In the genomic region with DNA sequence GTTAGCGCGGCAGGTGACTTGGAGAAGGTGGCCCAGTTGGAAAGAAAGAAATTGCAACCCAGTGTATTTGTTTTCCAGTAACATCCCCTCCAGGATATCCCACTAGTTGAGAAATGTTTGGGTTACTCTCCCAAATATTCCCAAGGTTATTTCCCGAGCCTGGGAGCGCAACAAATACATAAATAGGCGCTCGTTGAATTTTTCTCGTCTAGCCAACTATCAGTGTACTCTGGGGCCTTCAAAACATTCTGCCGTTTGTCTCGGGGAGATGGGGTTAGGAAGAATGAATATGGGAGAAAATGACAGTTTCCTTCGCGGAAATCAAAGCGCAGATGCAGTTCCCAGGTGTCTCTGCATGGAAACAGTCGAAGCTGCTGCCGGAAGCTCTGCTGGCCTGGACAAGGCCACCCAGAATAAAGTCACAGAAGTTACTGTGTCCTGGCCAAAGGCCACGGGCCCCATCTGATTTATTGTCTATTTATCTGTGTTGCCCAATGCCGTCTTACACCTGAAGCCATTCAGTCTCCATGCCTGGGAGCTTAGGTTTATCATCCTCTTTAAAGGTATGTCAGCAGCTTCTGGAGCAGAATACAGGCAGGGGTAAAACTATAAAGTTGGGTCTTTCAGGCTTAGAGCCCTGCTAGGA, we compare ENCODE assay signal across 9 cellular contexts. TPM values are rescaled to one million over a fixed set of nuclear protein-coding genes. Genes with fewer than 3 reads are reported as not detected.
A peak's percentile ranks its signal among the peaks of the same experiment; 100 is the strongest.
DNase-seq lines count a peak whose midpoint lies in the region; ATAC-seq and TF ChIP-seq lines count a peak whose summit lies in the region.
"Had no signal": no experiment of that assay in that cellular context is flagged by ENCODE, and none has a peak within 500 bp of the region (broad histone marks: within the 10 kb centered on the region; RNA-seq: fewer than 3 reads in every experiment).

No MANE protein-coding gene starts in this region.

- WGBS in right cardiac atrium, result 55% methylated on average over 16 of the region's 16 CpGs
- WGBS in psoas muscle, 3 donors, result 44 to 53% (median 47%) methylated on average over 16 of the region's 16 CpGs

- H3K27ac ChIP-seq in right cardiac atrium (ENCODE audit: low read length) (no peak overlapping the region), psoas muscle (no peak overlapping the region)

- H3K36me3 Mint-ChIP-seq in T-helper 17 cell (ENCODE audit: low read depth), result peaks cover 2% of the 10 kb centered on the region

- peak overlapping the region; percentile 87 for H3K4me3 Mint-ChIP-seq in T-helper 17 cell

- no peaks in the 10 kb centered on the region for H3K4me1 ChIP-seq in right cardiac atrium (ENCODE audit: control insufficient read depth, insufficient read depth, low read length)
- H3K4me1 ChIP-seq in psoas muscle, result no peaks in the 10 kb centered on the region

- TF ChIP-seq CTCF in psoas muscle (IDR thresholded peaks at IDR 0.05), result no peak

- peaks cover 26% of the 10 kb centered on the region for H3K27me3 ChIP-seq in H7 (ENCODE audit: control insufficient read depth, insufficient read depth, low read length)
- no peaks in the 10 kb centered on the region for H3K27me3 ChIP-seq in right cardiac atrium (ENCODE audit: control insufficient read depth, insufficient read depth)
- H3K27me3 ChIP-seq in psoas muscle (ENCODE audit: insufficient read depth in 3 of 3, low read length in 2 of 3), result peaks cover 0 to 2% (median 0%) of the 10 kb centered on the region in 3 donors

- H3K27me3 Mint-ChIP-seq in T-helper 17 cell, result peaks cover 12% of the 10 kb centered on the region

- no peak for DNase-seq in H7
- DNase-seq in T-helper 17 cell, result no peak
- DNase-seq in right cardiac atrium, result peak in 1 of 3 donors; percentile 50
- DNase-seq in psoas muscle, result no peak
- no peak for DNase-seq in NCI-H2196 (lab: John Stamatoyannopoulos, UW; ENCODE audit: unreplicated experiment)
- no peak for DNase-seq in GOT3 (lab: John Stamatoyannopoulos, UW)
- DNase-seq: stimulated activated CD4-positive, alpha-beta T cell treated with anti-CD3 and anti-CD28 coated beads, Interleukin-4, amount 100 ng/mL, for 24 hours had no signal

- H3K27ac Mint-ChIP-seq in T-helper 17 cell, result no peak overlapping the region

- H3K36me3 ChIP-seq in H7 (replicated peaks; ENCODE audit: control insufficient read depth, insufficient read depth, low read length), result no peaks in the 10 kb centered on the region
- H3K36me3 ChIP-seq in psoas muscle (ENCODE audit: insufficient read depth in 1 of 2, low read depth in 1 of 2), result no peaks in the 10 kb centered on the region

- H3K9me3 ChIP-seq in T-helper 17 cell (ENCODE audit: control insufficient read depth, low read length, poor library complexity, severe bottlenecking), result no peaks in the 10 kb centered on the region
- H3K9me3 ChIP-seq in right cardiac atrium (ENCODE audit: control insufficient read depth, low read length), result no peaks in the 10 kb centered on the region
- H3K9me3 ChIP-seq in psoas muscle, result no peaks in the 10 kb centered on the region

- H3K4me3 ChIP-seq in H7 (ENCODE audit: insufficient read depth, low read depth, low read length) (peak overlapping the region; percentile 72), right cardiac atrium (ENCODE audit: low read length) (peak overlapping the region; percentile 79), psoas muscle (peak overlapping the region; percentile 89)

- H3K4me1 Mint-ChIP-seq in T-helper 17 cell, result peaks cover 12% of the 10 kb centered on the region

- intact Hi-C loops in right cardiac atrium (cut with DNase I), result loop anchor here in 3 of 4 donors (2.0 to 5.0 kb wide), 3 partner anchors 41 to 86 kb away; no protein-coding TSS in a partner anchor
- intact Hi-C loops in psoas muscle (cut with DNase I), result loop anchor here (2.0 to 5.0 kb wide), 2 partner anchors 41 to 42 kb away; no protein-coding TSS in a partner anchor

- ATAC-seq in T-helper 17 cell, result no peak
- ATAC-seq in right cardiac atrium, result no peak
- ATAC-seq in psoas muscle, result no peak
- no peak for ATAC-seq in GM21515 (IDR thresholded peaks at IDR 0.05; ENCODE audit: unreplicated experiment)
- ATAC-seq in GM18909 (IDR thresholded peaks at IDR 0.05; ENCODE audit: poor library complexity, unreplicated experiment), result no peak

RNA-seq across cellular contexts. Expression of gene C1orf115, which starts 1.0 kb away (rescaled TPM):
- total RNA-seq in H7 (2014; rRNA removed; shearing (Covaris generic)), result 4.2 and 5.8 TPM in 2 replicates
- 1 to 10 TPM in 1 of 2 donors, under 1 TPM in 1; 0.50 to 2.1 TPM for total RNA-seq in T-helper 17 cell
- 10 to 100 TPM; 10.3 to 16.1 (median 12.7) TPM for total RNA-seq in right cardiac atrium
- polyA plus RNA-seq in right cardiac atrium, result 15.1 TPM
- 1 to 10 TPM; 4.7 to 8.9 (median 5.7) TPM for total RNA-seq in psoas muscle
- 1 to 10 TPM; 3.8 to 6.1 (median 4.9) TPM for polyA plus RNA-seq in psoas muscle

RNA-seq across cellular contexts. Expression of gene MTARC2, which starts 57.0 kb away (rescaled TPM):
- 12.2 and 13.0 TPM in 2 replicates for total RNA-seq in H7 (2014; rRNA removed; shearing (Covaris generic))
- total RNA-seq in T-helper 17 cell (under 1 TPM in 1 of 2 donors, not detected in 1; 0.72 TPM), right cardiac atrium (10 to 100 TPM; 25.9 to 33.0 (median 31.5) TPM), psoas muscle (10 to 100 TPM in 1 of 4 donors, 1 to 10 TPM in 3; 8.8 to 12.4 (median 9.5) TPM)
- polyA plus RNA-seq in right cardiac atrium (26.3 TPM), psoas muscle (1 to 10 TPM; 4.1 to 5.7 (median 5.0) TPM)
